Comparison of ENCODE assay signal across 1 cellular context in the genomic region with DNA sequence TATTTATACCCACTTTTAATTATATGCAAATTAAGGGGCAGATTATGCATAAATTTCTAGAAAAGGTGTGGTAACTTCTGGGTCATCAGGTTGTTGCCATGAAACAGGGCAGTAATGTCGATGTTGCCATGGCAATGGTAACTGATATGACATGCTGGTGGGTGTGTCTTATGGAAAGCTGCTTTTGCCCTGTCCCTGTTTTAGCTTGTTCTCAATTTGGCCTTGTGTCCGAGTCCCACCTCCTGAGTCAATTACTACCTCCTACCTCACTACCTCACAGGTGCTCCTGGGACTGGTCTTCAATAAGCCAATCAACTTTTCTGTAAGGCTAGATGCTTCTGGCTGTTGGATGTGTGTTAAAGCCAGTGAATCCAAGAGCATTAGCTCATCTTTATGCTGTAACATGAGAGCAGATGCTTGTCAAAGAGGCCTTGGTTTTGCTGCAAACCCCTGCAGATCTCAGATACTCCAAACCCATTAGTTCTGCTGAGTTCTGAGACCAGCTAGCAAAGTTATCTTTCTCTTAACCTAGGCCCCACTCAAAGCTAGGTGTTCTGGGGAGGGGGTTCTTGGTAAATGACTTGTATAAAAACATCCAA.
TF ChIP-seq lines count a peak whose summit lies in the region.

No MANE protein-coding gene starts in this region.

TF ChIP-seq in GM23338, 12 proteins besides CTCF, POLR2A, EP300 and RAD21 (continued from another document):
- TF ChIP-seq, protein P1, sequence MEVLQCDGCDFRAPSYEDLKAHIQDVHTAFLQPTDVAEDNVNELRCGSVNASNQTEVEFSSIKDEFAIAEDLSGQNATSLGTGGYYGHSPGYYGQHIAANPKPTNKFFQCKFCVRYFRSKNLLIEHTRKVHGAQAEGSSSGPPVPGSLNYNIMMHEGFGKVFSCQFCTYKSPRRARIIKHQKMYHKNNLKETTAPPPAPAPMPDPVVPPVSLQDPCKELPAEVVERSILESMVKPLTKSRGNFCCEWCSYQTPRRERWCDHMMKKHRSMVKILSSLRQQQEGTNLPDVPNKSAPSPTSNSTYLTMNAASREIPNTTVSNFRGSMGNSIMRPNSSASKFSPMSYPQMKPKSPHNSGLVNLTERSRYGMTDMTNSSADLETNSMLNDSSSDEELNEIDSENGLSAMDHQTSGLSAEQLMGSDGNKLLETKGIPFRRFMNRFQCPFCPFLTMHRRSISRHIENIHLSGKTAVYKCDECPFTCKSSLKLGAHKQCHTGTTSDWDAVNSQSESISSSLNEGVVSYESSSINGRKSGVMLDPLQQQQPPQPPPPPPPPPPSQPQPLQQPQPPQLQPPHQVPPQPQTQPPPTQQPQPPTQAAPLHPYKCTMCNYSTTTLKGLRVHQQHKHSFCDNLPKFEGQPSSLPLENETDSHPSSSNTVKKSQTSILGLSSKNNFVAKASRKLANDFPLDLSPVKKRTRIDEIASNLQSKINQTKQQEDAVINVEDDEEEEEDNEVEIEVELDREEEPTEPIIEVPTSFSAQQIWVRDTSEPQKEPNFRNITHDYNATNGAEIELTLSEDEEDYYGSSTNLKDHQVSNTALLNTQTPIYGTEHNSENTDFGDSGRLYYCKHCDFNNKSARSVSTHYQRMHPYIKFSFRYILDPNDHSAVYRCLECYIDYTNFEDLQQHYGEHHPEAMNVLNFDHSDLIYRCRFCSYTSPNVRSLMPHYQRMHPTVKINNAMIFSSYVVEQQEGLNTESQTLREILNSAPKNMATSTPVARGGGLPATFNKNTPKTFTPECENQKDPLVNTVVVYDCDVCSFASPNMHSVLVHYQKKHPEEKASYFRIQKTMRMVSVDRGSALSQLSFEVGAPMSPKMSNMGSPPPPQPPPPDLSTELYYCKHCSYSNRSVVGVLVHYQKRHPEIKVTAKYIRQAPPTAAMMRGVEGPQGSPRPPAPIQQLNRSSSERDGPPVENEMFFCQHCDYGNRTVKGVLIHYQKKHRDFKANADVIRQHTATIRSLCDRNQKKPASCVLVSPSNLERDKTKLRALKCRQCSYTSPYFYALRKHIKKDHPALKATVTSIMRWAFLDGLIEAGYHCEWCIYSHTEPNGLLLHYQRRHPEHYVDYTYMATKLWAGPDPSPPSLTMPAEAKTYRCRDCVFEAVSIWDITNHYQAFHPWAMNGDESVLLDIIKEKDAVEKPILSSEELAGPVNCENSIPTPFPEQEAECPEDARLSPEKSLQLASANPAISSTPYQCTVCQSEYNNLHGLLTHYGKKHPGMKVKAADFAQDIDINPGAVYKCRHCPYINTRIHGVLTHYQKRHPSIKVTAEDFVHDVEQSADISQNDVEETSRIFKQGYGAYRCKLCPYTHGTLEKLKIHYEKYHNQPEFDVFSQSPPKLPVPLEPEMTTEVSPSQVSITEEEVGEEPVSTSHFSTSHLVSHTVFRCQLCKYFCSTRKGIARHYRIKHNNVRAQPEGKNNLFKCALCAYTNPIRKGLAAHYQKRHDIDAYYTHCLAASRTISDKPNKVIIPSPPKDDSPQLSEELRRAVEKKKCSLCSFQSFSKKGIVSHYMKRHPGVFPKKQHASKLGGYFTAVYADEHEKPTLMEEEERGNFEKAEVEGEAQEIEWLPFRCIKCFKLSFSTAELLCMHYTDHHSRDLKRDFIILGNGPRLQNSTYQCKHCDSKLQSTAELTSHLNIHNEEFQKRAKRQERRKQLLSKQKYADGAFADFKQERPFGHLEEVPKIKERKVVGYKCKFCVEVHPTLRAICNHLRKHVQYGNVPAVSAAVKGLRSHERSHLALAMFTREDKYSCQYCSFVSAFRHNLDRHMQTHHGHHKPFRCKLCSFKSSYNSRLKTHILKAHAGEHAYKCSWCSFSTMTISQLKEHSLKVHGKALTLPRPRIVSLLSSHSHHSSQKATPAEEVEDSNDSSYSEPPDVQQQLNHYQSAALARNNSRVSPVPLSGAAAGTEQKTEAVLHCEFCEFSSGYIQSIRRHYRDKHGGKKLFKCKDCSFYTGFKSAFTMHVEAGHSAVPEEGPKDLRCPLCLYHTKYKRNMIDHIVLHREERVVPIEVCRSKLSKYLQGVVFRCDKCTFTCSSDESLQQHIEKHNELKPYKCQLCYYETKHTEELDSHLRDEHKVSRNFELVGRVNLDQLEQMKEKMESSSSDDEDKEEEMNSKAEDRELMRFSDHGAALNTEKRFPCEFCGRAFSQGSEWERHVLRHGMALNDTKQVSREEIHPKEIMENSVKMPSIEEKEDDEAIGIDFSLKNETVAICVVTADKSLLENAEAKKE (CRISPR knock-in tag; IDR thresholded peaks at IDR 0.05) = no peak
- TF ChIP-seq EZH2phosphoT487 (IDR thresholded peaks at IDR 0.05; ENCODE audit: unreplicated experiment) (no peak), ZNF114 (CRISPR knock-in tag; IDR thresholded peaks at IDR 0.05) (no peak), STAT1 (IDR thresholded peaks at IDR 0.05; ENCODE audit: unreplicated experiment) (no peak), CREB1 (CRISPR knock-in tag; IDR thresholded peaks at IDR 0.05; ENCODE audit: low read depth) (no peak), ZNF331 (CRISPR knock-in tag; IDR thresholded peaks at IDR 0.05; ENCODE audit: low read depth) (no peak), EZH2 (IDR thresholded peaks at IDR 0.05; ENCODE audit: low read depth, unreplicated experiment) (no peak), POLR2AphosphoS5 (IDR thresholded peaks at IDR 0.05; ENCODE audit: low read depth) (no peak)
- TF ChIP-seq, protein P2, sequence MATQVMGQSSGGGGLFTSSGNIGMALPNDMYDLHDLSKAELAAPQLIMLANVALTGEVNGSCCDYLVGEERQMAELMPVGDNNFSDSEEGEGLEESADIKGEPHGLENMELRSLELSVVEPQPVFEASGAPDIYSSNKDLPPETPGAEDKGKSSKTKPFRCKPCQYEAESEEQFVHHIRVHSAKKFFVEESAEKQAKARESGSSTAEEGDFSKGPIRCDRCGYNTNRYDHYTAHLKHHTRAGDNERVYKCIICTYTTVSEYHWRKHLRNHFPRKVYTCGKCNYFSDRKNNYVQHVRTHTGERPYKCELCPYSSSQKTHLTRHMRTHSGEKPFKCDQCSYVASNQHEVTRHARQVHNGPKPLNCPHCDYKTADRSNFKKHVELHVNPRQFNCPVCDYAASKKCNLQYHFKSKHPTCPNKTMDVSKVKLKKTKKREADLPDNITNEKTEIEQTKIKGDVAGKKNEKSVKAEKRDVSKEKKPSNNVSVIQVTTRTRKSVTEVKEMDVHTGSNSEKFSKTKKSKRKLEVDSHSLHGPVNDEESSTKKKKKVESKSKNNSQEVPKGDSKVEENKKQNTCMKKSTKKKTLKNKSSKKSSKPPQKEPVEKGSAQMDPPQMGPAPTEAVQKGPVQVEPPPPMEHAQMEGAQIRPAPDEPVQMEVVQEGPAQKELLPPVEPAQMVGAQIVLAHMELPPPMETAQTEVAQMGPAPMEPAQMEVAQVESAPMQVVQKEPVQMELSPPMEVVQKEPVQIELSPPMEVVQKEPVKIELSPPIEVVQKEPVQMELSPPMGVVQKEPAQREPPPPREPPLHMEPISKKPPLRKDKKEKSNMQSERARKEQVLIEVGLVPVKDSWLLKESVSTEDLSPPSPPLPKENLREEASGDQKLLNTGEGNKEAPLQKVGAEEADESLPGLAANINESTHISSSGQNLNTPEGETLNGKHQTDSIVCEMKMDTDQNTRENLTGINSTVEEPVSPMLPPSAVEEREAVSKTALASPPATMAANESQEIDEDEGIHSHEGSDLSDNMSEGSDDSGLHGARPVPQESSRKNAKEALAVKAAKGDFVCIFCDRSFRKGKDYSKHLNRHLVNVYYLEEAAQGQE (IDR thresholded peaks at IDR 0.05; ENCODE audit: unreplicated experiment) = no peak
- TF ChIP-seq, protein P3, sequence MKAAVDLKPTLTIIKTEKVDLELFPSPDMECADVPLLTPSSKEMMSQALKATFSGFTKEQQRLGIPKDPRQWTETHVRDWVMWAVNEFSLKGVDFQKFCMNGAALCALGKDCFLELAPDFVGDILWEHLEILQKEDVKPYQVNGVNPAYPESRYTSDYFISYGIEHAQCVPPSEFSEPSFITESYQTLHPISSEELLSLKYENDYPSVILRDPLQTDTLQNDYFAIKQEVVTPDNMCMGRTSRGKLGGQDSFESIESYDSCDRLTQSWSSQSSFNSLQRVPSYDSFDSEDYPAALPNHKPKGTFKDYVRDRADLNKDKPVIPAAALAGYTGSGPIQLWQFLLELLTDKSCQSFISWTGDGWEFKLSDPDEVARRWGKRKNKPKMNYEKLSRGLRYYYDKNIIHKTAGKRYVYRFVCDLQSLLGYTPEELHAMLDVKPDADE (IDR thresholded peaks at IDR 0.05) = no peak
